Comparison of ENCODE assay signal across 8 cellular contexts in the genomic region with DNA sequence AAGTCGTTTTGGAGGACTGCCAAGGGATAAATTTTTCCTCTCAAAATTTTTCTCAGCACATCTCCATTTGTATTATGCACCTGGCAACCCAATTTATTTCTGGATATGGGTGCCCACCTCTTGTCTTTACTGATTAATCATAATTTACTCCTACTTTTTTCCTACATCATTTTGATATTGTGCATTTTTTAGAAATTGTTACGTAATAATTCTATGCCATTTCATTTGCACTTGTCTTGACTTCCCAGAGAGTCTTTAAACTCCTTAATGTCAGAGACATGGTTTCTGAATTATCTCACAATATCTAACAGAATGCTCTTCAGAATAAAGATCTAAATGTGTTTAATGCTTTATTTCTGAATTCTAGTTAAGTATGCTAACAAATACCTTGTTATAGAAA.
"Had no signal": no experiment of that assay in that cellular context is flagged by ENCODE, and none has a peak within 500 bp of the region (broad histone marks: within the 10 kb centered on the region; RNA-seq: fewer than 3 reads in every experiment).

No MANE protein-coding gene starts in this region.

- DNase-seq: GM23248, GOT3, H7, HFFc6, KBM-7 had no signal

- ATAC-seq: HCT116 had no signal

- H2AFZ ChIP-seq: GM23248 had no signal

- H3K4me3 ChIP-seq: GM23248, HAP-1 had no signal

- H3K9ac ChIP-seq: GM23248 had no signal

- H3K9me3 ChIP-seq: HAP-1 had no signal

- H3K36me3 ChIP-seq: HAP-1 had no signal

- H3K4me1 ChIP-seq: HAP-1 had no signal

- H3K27ac ChIP-seq: GM23248, HL-60 had no signal
